15 cellular contexts compared by ENCODE assay signal in the genomic region with DNA sequence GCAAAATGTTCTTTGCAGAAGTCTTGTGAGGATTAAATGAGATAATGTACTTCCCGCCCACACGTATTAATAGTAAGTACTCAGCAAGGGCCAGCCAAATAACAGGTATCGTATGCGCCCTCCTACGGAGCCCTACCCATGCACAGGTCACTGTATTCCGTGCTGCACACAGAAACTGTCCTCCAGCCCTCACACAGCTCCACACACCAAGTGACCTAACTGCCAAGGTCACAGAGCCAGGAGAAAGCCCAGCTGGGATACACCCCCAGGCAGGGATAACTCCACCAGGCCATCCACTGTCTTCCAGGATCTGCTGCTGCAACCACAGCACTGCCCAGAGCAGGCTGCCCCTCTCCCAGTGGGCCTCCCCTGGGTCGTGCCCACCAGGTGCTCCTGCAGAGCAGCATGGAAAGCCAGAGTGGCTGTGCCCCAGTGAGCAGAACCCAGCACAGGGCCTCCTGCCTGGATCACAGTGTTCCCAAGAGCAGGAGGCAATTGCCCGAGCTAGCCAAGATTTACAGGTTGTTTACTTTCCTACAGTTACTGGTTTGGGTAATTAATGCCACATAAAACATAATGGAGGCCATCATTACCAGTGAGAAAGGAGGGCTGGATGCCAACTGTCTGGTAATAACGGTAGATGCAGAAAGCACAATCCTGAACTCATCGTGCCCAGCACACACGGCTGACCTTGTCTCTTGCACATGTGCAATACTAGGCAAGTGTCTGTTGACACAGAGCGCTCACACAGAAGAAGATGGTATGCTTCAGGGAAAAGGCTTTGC. TPM values are rescaled to one million over a fixed set of nuclear protein-coding genes. Genes with fewer than 3 reads are reported as not detected.
DNase-seq lines count a peak whose midpoint lies in the region; TF ChIP-seq lines count a peak whose summit lies in the region.
"Had no signal": no experiment of that assay in that cellular context is flagged by ENCODE, and none has a peak within 500 bp of the region (broad histone marks: within the 10 kb centered on the region; RNA-seq: fewer than 3 reads in every experiment).

No MANE protein-coding gene starts in this region.

- TF ChIP-seq CTCF in VCaP (conservative IDR thresholded peaks at IDR 0.05) (no peak), sigmoid colon (IDR thresholded peaks at IDR 0.05) (no peak), endothelial cell (IDR thresholded peaks at IDR 0.05; ENCODE audit: unreplicated experiment) (no peak)

- H3K4me1 Mint-ChIP-seq in endothelial cell (ENCODE audit: unreplicated experiment), result peaks cover 8% of the 10 kb centered on the region

- 26 to 68% methylated on average over 12 of the region's 12 CpGs for WGBS in sigmoid colon, 2 donors

- H3K4me3 Mint-ChIP-seq in endothelial cell (ENCODE audit: unreplicated experiment), result no peak overlapping the region
- H3K4me3 Mint-ChIP-seq: activated naive CD4-positive, alpha-beta T cell treated with anti-CD3 and anti-CD28 coated beads for 36 hours; CD8-positive, alpha-beta memory T cell; nephron progenitor cell had no signal

- H3K4me3 ChIP-seq in sigmoid colon, result no peak overlapping the region
- H3K4me3 ChIP-seq: cardiac muscle cell had no signal

- no peaks in the 10 kb centered on the region for H3K9me3 Mint-ChIP-seq in endothelial cell (ENCODE audit: unreplicated experiment)
- H3K9me3 Mint-ChIP-seq: activated naive CD4-positive, alpha-beta T cell treated with anti-CD3 and anti-CD28 coated beads for 36 hours; CD8-positive, alpha-beta memory T cell; nephron progenitor cell had no signal

- no peaks in the 10 kb centered on the region for H3K27me3 ChIP-seq in sigmoid colon
- H3K27me3 ChIP-seq: cardiac muscle cell had no signal

- H3K9me3 ChIP-seq in sigmoid colon, result no peaks in the 10 kb centered on the region

- peaks cover 0 to 11% (median 4%) of the 10 kb centered on the region in 4 donors for H3K4me1 ChIP-seq in sigmoid colon

- TF ChIP-seq EP300 in sigmoid colon (IDR thresholded peaks at IDR 0.05), result peak in 3 of 4 donors; percentile 47 to 90 (median 50)

- no peak for TF ChIP-seq POLR2A in sigmoid colon (IDR thresholded peaks at IDR 0.05)

- intact Hi-C loops in sigmoid colon (cut with DNase I), result no loop called here

- H3K27ac ChIP-seq in VCaP (peak overlapping the region; percentile 67), sigmoid colon (peak overlapping the region in 1 of 4 donors; percentile 21)
- H3K27ac ChIP-seq: cardiac muscle cell had no signal

- H3K36me3 ChIP-seq in sigmoid colon, result no peaks in the 10 kb centered on the region
- H3K36me3 ChIP-seq: cardiac muscle cell had no signal

- no peak overlapping the region for H3K27ac Mint-ChIP-seq in endothelial cell (ENCODE audit: unreplicated experiment)
- H3K27ac Mint-ChIP-seq: activated naive CD4-positive, alpha-beta T cell treated with anti-CD3 and anti-CD28 coated beads for 36 hours; CD8-positive, alpha-beta memory T cell; nephron progenitor cell had no signal

- peak; percentile 88 for DNase-seq in NCI-H1092 treated with DMSO at 0.1 percent for 48 hours (lab: John Stamatoyannopoulos, UW)
- DNase-seq in NCI-H2107 (lab: John Stamatoyannopoulos, UW), result peak; percentile 26
- DNase-seq in sigmoid colon, result peak; percentile 74
- no peak for DNase-seq in GDM1 (lab: John Stamatoyannopoulos, UW)
- no peak for DNase-seq in cortex of kidney (lab: John Stamatoyannopoulos, UW)
- DNase-seq in D341Med (ENCODE audit: low spot score), result no peak
- no peak for DNase-seq in endothelial cell (ENCODE audit: low spot score)
- DNase-seq: activated naive CD4-positive, alpha-beta T cell treated with anti-CD3 and anti-CD28 coated beads for 36 hours; CD8-positive, alpha-beta memory T cell; NCI-H1048; nephron progenitor cell; SHP77 treated with DMSO at 0.1 percent for 48 hours had no signal

- no peaks in the 10 kb centered on the region for H3K36me3 Mint-ChIP-seq in endothelial cell (ENCODE audit: low read depth, unreplicated experiment)
- H3K36me3 Mint-ChIP-seq: CD8-positive, alpha-beta memory T cell had no signal

- H3K27me3 Mint-ChIP-seq in endothelial cell (ENCODE audit: unreplicated experiment), result peaks cover 4% of the 10 kb centered on the region

RNA-seq across cellular contexts. Expression of gene TFCP2L1, which starts 24.4 kb away (rescaled TPM):
- under 1 TPM; 0.14 to 0.55 (median 0.43) TPM for total RNA-seq in sigmoid colon
- polyA plus RNA-seq in sigmoid colon, result 10 to 100 TPM in 2 of 3 donors, 1 to 10 TPM in 1; 7.2 to 35.5 (median 29.1) TPM
- 1.7 TPM for total RNA-seq in endothelial cell (ENCODE audit: unreplicated experiment)
- total RNA-seq: cardiac muscle cell, glomerular endothelial cell had no signal

Comparison
In these comparisons a context has a peak if more than half of its experiments do, and no peak if none do; other contexts are left out.
1. DNase-seq: peak in NCI-H1092 treated with DMSO at 0.1 percent for 48 hours (single experiment), NCI-H2107 (single experiment) and sigmoid colon (single experiment); none in GDM1 (single experiment), cortex of kidney (single experiment), D341Med (single experiment) and endothelial cell (single experiment).